In genomic region chr2:39301352-39301751, GRCh38 we compare ENCODE assay signal across 18 cellular contexts. TPM values are rescaled to one million over a fixed set of nuclear protein-coding genes. Genes with fewer than 3 reads are reported as not detected.
DNase-seq lines count a peak whose midpoint lies in the region; ATAC-seq and TF ChIP-seq lines count a peak whose summit lies in the region.
"Had no signal": no experiment of that assay in that cellular context is flagged by ENCODE, and none has a peak within 500 bp of the region (broad histone marks: within the 10 kb centered on the region; RNA-seq: fewer than 3 reads in every experiment).

No MANE protein-coding gene starts in this region.

- TF ChIP-seq CTCF in fibroblast of villous mesenchyme (IDR thresholded peaks at IDR 0.05; ENCODE audit: insufficient read depth, low read depth, low read length), result no peak
- TF ChIP-seq CTCF in progenitor cell of endocrine pancreas (IDR thresholded peaks at IDR 0.05; ENCODE audit: unreplicated experiment), result no peak
- no peak for TF ChIP-seq CTCF in omental fat pad (IDR thresholded peaks at IDR 0.05)

- peak overlapping the region; percentile 81 for H3K27ac Mint-ChIP-seq in progenitor cell of endocrine pancreas
- H3K27ac Mint-ChIP-seq in activated CD4-positive, alpha-beta memory T cell treated with anti-CD3 and anti-CD28 coated beads, Interleukin-2, amount 10 ng/mL, durations not matched to agents 7 days and 5 days, result no peak overlapping the region
- H3K27ac Mint-ChIP-seq: B cell; CD4-positive, CD25-positive, alpha-beta regulatory T cell; CD8-positive, alpha-beta T cell; HFFc6 had no signal

- CTCF ChIA-PET in activated CD4-positive, alpha-beta memory T cell treated with anti-CD3 and anti-CD28 coated beads, Interleukin-2, amount 10 ng/mL, durations not matched to agents 7 days and 5 days (lab: Charles Lee), result no interaction called here

- POLR2A ChIA-PET in activated CD4-positive, alpha-beta memory T cell treated with anti-CD3 and anti-CD28 coated beads, Interleukin-2, amount 10 ng/mL, durations not matched to agents 7 days and 5 days (lab: Charles Lee), result no interaction called here

- H3K27me3 Mint-ChIP-seq in progenitor cell of endocrine pancreas, result no peaks in the 10 kb centered on the region
- H3K27me3 Mint-ChIP-seq in activated CD4-positive, alpha-beta memory T cell treated with anti-CD3 and anti-CD28 coated beads, Interleukin-2, amount 10 ng/mL, durations not matched to agents 7 days and 5 days, result no peaks in the 10 kb centered on the region
- H3K27me3 Mint-ChIP-seq: B cell; CD4-positive, CD25-positive, alpha-beta regulatory T cell had no signal

- H3K4me3 ChIP-seq in fibroblast of villous mesenchyme (ENCODE audit: low read depth, low read length), result no peak overlapping the region
- H3K4me3 ChIP-seq: BLaER1, HAP-1 had no signal

- peaks cover 3% of the 10 kb centered on the region for H3K9me3 Mint-ChIP-seq in progenitor cell of endocrine pancreas (ENCODE audit: low read depth)
- no peaks in the 10 kb centered on the region for H3K9me3 Mint-ChIP-seq in activated CD4-positive, alpha-beta memory T cell treated with anti-CD3 and anti-CD28 coated beads, Interleukin-2, amount 10 ng/mL, durations not matched to agents 7 days and 5 days
- H3K9me3 Mint-ChIP-seq: CD4-positive, CD25-positive, alpha-beta regulatory T cell; CD8-positive, alpha-beta T cell; HFFc6 had no signal

- peaks cover 22% of the 10 kb centered on the region for H3K36me3 Mint-ChIP-seq in progenitor cell of endocrine pancreas (ENCODE audit: insufficient read depth)
- H3K36me3 Mint-ChIP-seq in activated CD4-positive, alpha-beta memory T cell treated with anti-CD3 and anti-CD28 coated beads, Interleukin-2, amount 10 ng/mL, durations not matched to agents 7 days and 5 days (ENCODE audit: low read depth), result no peaks in the 10 kb centered on the region

- H3K4me1 Mint-ChIP-seq in progenitor cell of endocrine pancreas (ENCODE audit: low read depth), result peaks cover 15% of the 10 kb centered on the region
- no peaks in the 10 kb centered on the region for H3K4me1 Mint-ChIP-seq in activated CD4-positive, alpha-beta memory T cell treated with anti-CD3 and anti-CD28 coated beads, Interleukin-2, amount 10 ng/mL, durations not matched to agents 7 days and 5 days
- H3K4me1 Mint-ChIP-seq: B cell; CD4-positive, CD25-positive, alpha-beta regulatory T cell had no signal

- H3K4me3 Mint-ChIP-seq in progenitor cell of endocrine pancreas (ENCODE audit: low read depth), result no peak overlapping the region
- no peak overlapping the region for H3K4me3 Mint-ChIP-seq in activated CD4-positive, alpha-beta memory T cell treated with anti-CD3 and anti-CD28 coated beads, Interleukin-2, amount 10 ng/mL, durations not matched to agents 7 days and 5 days
- H3K4me3 Mint-ChIP-seq: B cell; CD4-positive, CD25-positive, alpha-beta regulatory T cell; CD8-positive, alpha-beta T cell; HFFc6 had no signal

- ATAC-seq in omental fat pad (ENCODE audit: low FRiP score), result no peak
- ATAC-seq: CD8-positive, alpha-beta T cell had no signal

- peak; percentile 36 for DNase-seq in NCI-H82 (lab: John Stamatoyannopoulos, UW)
- no peak for DNase-seq in NCI-H82 treated with DMSO at 0.1 percent for 48 hours (lab: John Stamatoyannopoulos, UW; ENCODE audit: unreplicated experiment)
- DNase-seq in HuH-7 (ENCODE audit: low spot score), result peak; percentile 1
- peak; percentile 43 for DNase-seq in fibroblast of villous mesenchyme (ENCODE audit: low read depth)
- DNase-seq in progenitor cell of endocrine pancreas (ENCODE audit: low spot score, unreplicated experiment), result no peak
- no peak for DNase-seq in activated CD4-positive, alpha-beta memory T cell treated with anti-CD3 and anti-CD28 coated beads, Interleukin-2, amount 10 ng/mL, durations not matched to agents 7 days and 5 days
- no peak for DNase-seq in stimulated activated CD4-positive, alpha-beta T cell treated with anti-CD3 and anti-CD28 coated beads, Interleukin-4, amount 100 ng/mL, for 1 hour
- no peak for DNase-seq in omental fat pad (ENCODE audit: low spot score)
- DNase-seq: Caco-2; CD4-positive, CD25-positive, alpha-beta regulatory T cell; CD8-positive, alpha-beta T cell; DMS153; DND-41; GOT3; HFFc6 had no signal

RNA-seq across cellular contexts. Expression of gene CDKL4, which starts 57.6 kb away (rescaled TPM):
- total RNA-seq in fibroblast of villous mesenchyme, result 1.9 and 4.3 TPM in 2 replicates
- 1.2 and 2.0 TPM in 2 replicates for total RNA-seq in progenitor cell of endocrine pancreas
- under 1 TPM in 1 of 2 experiments, not detected in 1; 0.25 TPM for total RNA-seq in activated CD4-positive, alpha-beta memory T cell treated with anti-CD3 and anti-CD28 coated beads, Interleukin-2, amount 10 ng/mL, durations not matched to agents 7 days and 5 days
- total RNA-seq in omental fat pad, result under 1 TPM in 2 of 4 donors, not detected in 2; 0.65 to 0.72 TPM
- total RNA-seq: B cell; CD8-positive, alpha-beta T cell had no signal

Comparison
In these comparisons a context has a peak if more than half of its experiments do, and no peak if none do; other contexts are left out.
1. DNase-seq: peak in NCI-H82 (single experiment), HuH-7 (single experiment) and fibroblast of villous mesenchyme (single experiment); none in NCI-H82 treated with DMSO at 0.1 percent for 48 hours (single experiment), progenitor cell of endocrine pancreas (single experiment), activated CD4-positive, alpha-beta memory T cell treated with anti-CD3 and anti-CD28 coated beads, Interleukin-2, amount 10 ng/mL, durations not matched to agents 7 days and 5 days (single experiment), stimulated activated CD4-positive, alpha-beta T cell treated with anti-CD3 and anti-CD28 coated beads, Interleukin-4, amount 100 ng/mL, for 1 hour (single experiment) and omental fat pad (single experiment).